In the genomic region with DNA sequence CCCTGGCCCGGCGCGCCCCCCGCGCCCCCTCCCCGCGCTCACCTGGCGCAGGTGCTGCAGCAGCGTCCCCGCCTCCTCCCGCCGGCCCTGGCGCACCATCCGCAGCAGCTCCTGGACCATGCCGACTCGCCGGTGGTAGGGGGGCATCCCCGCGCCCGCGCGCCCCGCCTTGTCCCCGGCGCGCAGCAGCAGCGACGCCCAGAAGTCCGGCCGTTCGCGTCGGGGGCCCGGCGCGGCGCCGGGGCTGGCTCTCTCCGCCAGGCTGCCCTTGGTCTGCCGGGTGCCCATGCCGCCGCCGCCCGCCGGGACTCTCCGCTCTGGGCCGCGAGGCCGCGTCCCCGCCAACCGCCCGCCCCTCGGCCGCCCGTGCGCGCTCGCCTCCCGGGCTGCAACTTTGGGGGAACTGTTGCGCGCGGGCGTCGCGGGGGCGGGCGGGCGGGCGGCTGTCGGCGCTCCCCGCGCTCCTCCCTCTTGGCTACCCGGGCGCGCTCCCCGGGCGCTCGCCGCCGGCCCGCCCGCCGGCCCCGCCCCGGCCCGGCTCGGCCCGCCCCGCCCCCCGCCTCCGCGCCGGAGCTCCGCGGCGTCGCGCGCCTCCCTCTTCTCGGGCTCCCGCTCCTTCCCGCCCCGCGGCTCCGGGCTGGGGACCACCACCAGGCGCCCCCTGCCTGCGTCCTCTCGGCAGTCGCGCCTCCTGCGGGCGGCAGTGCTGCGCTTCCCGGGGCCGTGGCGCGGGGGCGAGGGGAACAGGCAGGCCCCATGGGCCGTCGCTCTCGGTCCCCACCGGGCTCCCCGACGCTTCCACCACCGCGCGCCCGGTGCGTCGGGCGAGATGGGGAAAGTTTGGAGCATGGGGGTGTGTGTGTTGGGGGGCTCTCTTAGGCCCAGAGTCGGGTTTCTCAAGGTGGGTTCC, we compare ENCODE assay signal across 8 cellular contexts. TPM values are rescaled to one million over a fixed set of nuclear protein-coding genes. Genes with fewer than 3 reads are reported as not detected.
DNase-seq lines count a peak whose midpoint lies in the region; ATAC-seq and TF ChIP-seq lines count a peak whose summit lies in the region.

A gene with protein sequence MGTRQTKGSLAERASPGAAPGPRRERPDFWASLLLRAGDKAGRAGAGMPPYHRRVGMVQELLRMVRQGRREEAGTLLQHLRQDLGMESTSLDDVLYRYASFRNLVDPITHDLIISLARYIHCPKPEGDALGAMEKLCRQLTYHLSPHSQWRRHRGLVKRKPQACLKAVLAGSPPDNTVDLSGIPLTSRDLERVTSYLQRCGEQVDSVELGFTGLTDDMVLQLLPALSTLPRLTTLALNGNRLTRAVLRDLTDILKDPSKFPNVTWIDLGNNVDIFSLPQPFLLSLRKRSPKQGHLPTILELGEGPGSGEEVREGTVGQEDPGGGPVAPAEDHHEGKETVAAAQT (minus strand): TSS at position 491 of the 910 bp plus-strand sequence. CDS start 203 bp downstream, at position 288.

- H3K27me3 ChIP-seq in gastroesophageal sphincter = no peaks in the 10 kb centered on the region
- H3K27me3 ChIP-seq in neutrophil = peaks cover 60% of the 10 kb centered on the region
- peaks cover 16% of the 10 kb centered on the region for H3K27me3 ChIP-seq in thymus (ENCODE audit: control insufficient read depth, insufficient read depth)

- TF ChIP-seq EP300 in gastroesophageal sphincter (IDR thresholded peaks at IDR 0.05) = no peak

- peak within 1 kb of the TSS; percentile 48 to 72 for H3K4me3 ChIP-seq in gastroesophageal sphincter
- peak within 1 kb of the TSS; percentile 71 to 72 for H3K4me3 ChIP-seq in neutrophil (ENCODE audit: low read depth in 1 of 2, low read length in 1 of 2)
- H3K4me3 ChIP-seq in thymus (ENCODE audit: low read length) = peak within 1 kb of the TSS; percentile 64

- TF ChIP-seq CTCF in GM20000 (IDR thresholded peaks at IDR 0.05; ENCODE audit: extremely low read depth, missing control alignments) = no peak
- peak in 1 of 4 experiments; percentile 32 for TF ChIP-seq CTCF in gastroesophageal sphincter (IDR thresholded peaks at IDR 0.05)
- TF ChIP-seq CTCF in neutrophil (IDR thresholded peaks at IDR 0.05) = no peak

- peak within 1 kb of the TSS in 3 of 4 donors; percentile 43 to 74 (median 53) for H3K27ac ChIP-seq in gastroesophageal sphincter
- H3K27ac ChIP-seq in neutrophil = peak within 1 kb of the TSS; percentile 48
- no peak within 1 kb of the TSS for H3K27ac ChIP-seq in thymus (ENCODE audit: low read depth)

- WGBS in gastroesophageal sphincter (ENCODE audit: low coverage in 1 of 2), 2 donors = no CpG with 5 or more reads among the region's 134 CpGs
- WGBS in thymus = under 1% methylated on average over 133 of the region's 134 CpGs

- TF ChIP-seq POLR2A in gastroesophageal sphincter (IDR thresholded peaks at IDR 0.05) = peak in 1 of 2 donors; percentile 12

- H3K36me3 ChIP-seq in gastroesophageal sphincter = no peaks in the 10 kb centered on the region
- no peaks in the 10 kb centered on the region for H3K36me3 ChIP-seq in neutrophil
- no peaks in the 10 kb centered on the region for H3K36me3 ChIP-seq in thymus (ENCODE audit: control insufficient read depth, insufficient read depth)

- H3K9me3 ChIP-seq in gastroesophageal sphincter = no peaks in the 10 kb centered on the region
- no peaks in the 10 kb centered on the region for H3K9me3 ChIP-seq in neutrophil
- H3K9me3 ChIP-seq in thymus (ENCODE audit: control insufficient read depth) = no peaks in the 10 kb centered on the region

- ATAC-seq in gastroesophageal sphincter = peak; percentile 91

- DNase-seq in AG08395 (ENCODE audit: low spot score) (peak; percentile 75), GM20000 (ENCODE audit: low spot score) (peak; percentile 92), NOMO-1 treated with DMSO at 0.1 percent for 48 hours (lab: John Stamatoyannopoulos, UW; ENCODE audit: unreplicated experiment) (peak; percentile 55), NCI-H187 (lab: John Stamatoyannopoulos, UW) (no peak)
- peak; percentile 41 for DNase-seq in activated T-helper 9 cell treated with anti-CD3 and anti-CD28 coated beads, Interleukin-2, amount 50 U/mL, for 16 hours (ENCODE audit: low read depth)

- H3K4me1 ChIP-seq in gastroesophageal sphincter = peaks cover 0 to 35% (median 6%) of the 10 kb centered on the region in 3 donors
- peaks cover 20 to 24% of the 10 kb centered on the region in 2 experiments for H3K4me1 ChIP-seq in neutrophil (ENCODE audit: control insufficient read depth in 1 of 2, insufficient read depth in 1 of 2, low read depth in 1 of 2, low read length in 1 of 2)
- H3K4me1 ChIP-seq in thymus (ENCODE audit: control insufficient read depth, insufficient read depth, low read length) = peaks cover 5% of the 10 kb centered on the region

RNA-seq across cellular contexts. Expression of the gene that starts here (rescaled TPM):
- 1 to 10 TPM in 3 of 4 donors, under 1 TPM in 1; 0.94 to 4.0 (median 2.3) TPM for total RNA-seq in gastroesophageal sphincter
- 2.1 TPM for polyA plus RNA-seq in thymus

Comparison
In these comparisons a context has a peak if more than half of its experiments do, and no peak if none do; other contexts are left out.
1. DNase-seq: peak in AG08395 (single experiment), GM20000 (single experiment), NOMO-1 treated with DMSO at 0.1 percent for 48 hours (single experiment) and activated T-helper 9 cell treated with anti-CD3 and anti-CD28 coated beads, Interleukin-2, amount 50 U/mL, for 16 hours (single experiment); none in NCI-H187 (0 of 2).
2. Peak in every context shown above with its lines, with median percentiles within 50 percentile points of each other: H3K4me3 ChIP-seq.